10 cellular contexts compared by ENCODE assay signal in genomic region chr1:159141584-159142518, GRCh38. TPM values are rescaled to one million over a fixed set of nuclear protein-coding genes. Genes with fewer than 3 reads are reported as not detected.
DNase-seq lines count a peak whose midpoint lies in the region; ATAC-seq and TF ChIP-seq lines count a peak whose summit lies in the region.
"Had no signal": no experiment of that assay in that cellular context is flagged by ENCODE, and none has a peak within 500 bp of the region (broad histone marks: within the 10 kb centered on the region; RNA-seq: fewer than 3 reads in every experiment).

No MANE protein-coding gene starts in this region.

- H3K18ac ChIP-seq in H9 (ENCODE audit: insufficient read length, low read depth, low read length) = no peak overlapping the region

- H3K9me3 ChIP-seq in AG04450 (ENCODE audit: control insufficient read depth, insufficient read depth, low read length) (no peaks in the 10 kb centered on the region), H9 (ENCODE audit: control insufficient read depth, low read depth, low read length) (no peaks in the 10 kb centered on the region), iPS-18a (ENCODE audit: control insufficient read depth, low read depth, low read length) (no peaks in the 10 kb centered on the region)

- no peaks in the 10 kb centered on the region for H4K20me1 ChIP-seq in H9 (ENCODE audit: control insufficient read depth, insufficient read depth, insufficient read length)

- H3K4me1 Mint-ChIP-seq in H9 = peaks cover 6 to 8% of the 10 kb centered on the region in 2 experiments; a peak in 3 of 4 replicates
- peaks cover 5% of the 10 kb centered on the region for H3K4me1 Mint-ChIP-seq in WTC11

- H3K23ac ChIP-seq in H9 (ENCODE audit: insufficient read length, low read depth, low read length) = no peak overlapping the region

- no peaks in the 10 kb centered on the region; a peak in 1 of 7 replicates for H3K36me3 Mint-ChIP-seq in H9 (ENCODE audit: insufficient read depth in 1 of 3, low read depth in 3 of 3)
- no peaks in the 10 kb centered on the region for H3K36me3 Mint-ChIP-seq in WTC11

- H3K4ac ChIP-seq in H9 (ENCODE audit: low read depth, low read length) = no peak overlapping the region

- no peak overlapping the region for H2BK5ac ChIP-seq in H9 (ENCODE audit: insufficient read length, low read length)

- DNase-seq in AG04450 (ENCODE audit: low read depth, low spot score) (no peak), H9 (peak; percentile 40), WTC11 (ENCODE audit: low spot score) (peak; percentile 34)
- DNase-seq: activated naive CD4-positive, alpha-beta T cell treated with Interleukin-2 at 50 U/mL for 16 hours had no signal

- H3K27ac ChIP-seq in AG04450 (ENCODE audit: low read depth, low read length) (no peak overlapping the region), H9 (ENCODE audit: insufficient read length, low read depth, low read length) (no peak overlapping the region), iPS-18a (ENCODE audit: low read length) (no peak overlapping the region)

- no peak overlapping the region for H3K14ac ChIP-seq in H9 (ENCODE audit: insufficient read depth, low read length)

- no peak overlapping the region for H4K91ac ChIP-seq in H9 (ENCODE audit: insufficient read length, low read depth, low read length)

- CTCF ChIA-PET in AG04450 (lab: Charles Lee) = interaction anchor here (0.7 to 4.0 kb wide), 3 partner anchors 9 to 73 kb away, joined by 4 to 17 read pairs (median 13); no protein-coding TSS in a partner anchor
- CTCF ChIA-PET in WTC11 (lab: Charles Lee) = interaction anchor here (1.3 to 4.1 kb wide), 6 partner anchors 9 to 72 kb away, joined by 5 to 34 read pairs (median 8); no protein-coding TSS in a partner anchor

- no peak overlapping the region for H3K56ac ChIP-seq in H9 (ENCODE audit: insufficient read length, low read depth, low read length)

- POLR2A ChIA-PET in AG04450 (lab: Yijun Ruan, JAX) = no interaction called here
- POLR2A ChIA-PET in WTC11 (lab: Charles Lee) = interaction anchor here (0.5 to 0.7 kb wide), 2 partner anchors 12 to 29 kb away, joined by 3 read pairs; partner anchors contain the start of gene CADM3

- H3K4me1 ChIP-seq in H9 (ENCODE audit: insufficient read depth, low read length) (no peaks in the 10 kb centered on the region; the same call in 1 of the 2 replicates), iPS-18a (ENCODE audit: control insufficient read depth, low read depth, low read length) (peaks cover 6% of the 10 kb centered on the region)

- no peak overlapping the region for H2AFZ ChIP-seq in H9 (ENCODE audit: low read length)

- H3K79me2 ChIP-seq in H9 (ENCODE audit: insufficient read depth, low read length) = no peaks in the 10 kb centered on the region

- no peak overlapping the region for H3K9ac ChIP-seq in H9 (ENCODE audit: extremely low read depth, insufficient read length, low read length)
- H3K9ac ChIP-seq in iPS-18a (ENCODE audit: low read length) = no peak overlapping the region

- WGBS in H9 (ENCODE audit: extremely low coverage, insufficient read length, low lambda C conversion rate) = 100% methylated on average over 1 of the region's 19 CpGs

- H3T11ph ChIP-seq in H9 (ENCODE audit: low read length) = no peak overlapping the region

- no peak overlapping the region for H3K4me2 ChIP-seq in H9 (ENCODE audit: insufficient read depth, insufficient read length, low read length)

- H2BK20ac ChIP-seq in H9 (ENCODE audit: low read depth, low read length, poor library complexity, severe bottlenecking) = no peak overlapping the region

- H3K27me3 ChIP-seq in AG04450 (ENCODE audit: control insufficient read depth, insufficient read depth, low read length) = peaks cover 9% of the 10 kb centered on the region
- no peaks in the 10 kb centered on the region for H3K27me3 ChIP-seq in H9 (ENCODE audit: insufficient read depth, low read length)
- H3K27me3 ChIP-seq in iPS-18a (ENCODE audit: control insufficient read depth, insufficient read depth, low read length) = no peaks in the 10 kb centered on the region

- H3K27ac Mint-ChIP-seq in H9 = no peak overlapping the region
- no peak overlapping the region for H3K27ac Mint-ChIP-seq in WTC11

- H2AK5ac ChIP-seq in H9 (ENCODE audit: insufficient read length, low read length) = no peak overlapping the region

- H4K8ac ChIP-seq in H9 (replicated peaks; ENCODE audit: insufficient read length, low read depth, low read length) = no peak overlapping the region

- no peak overlapping the region for H4K5ac ChIP-seq in H9 (ENCODE audit: insufficient read length, low read depth, low read length)

- H2BK12ac ChIP-seq in H9 (ENCODE audit: insufficient read length, low read depth, low read length) = no peak overlapping the region

- no peaks in the 10 kb centered on the region for H3K36me3 ChIP-seq in iPS-18a (ENCODE audit: control insufficient read depth, low read depth, low read length)

- H3K9me3 Mint-ChIP-seq in H9 (no peaks in the 10 kb centered on the region), WTC11 (no peaks in the 10 kb centered on the region)

- H2BK120ac ChIP-seq in H9 (ENCODE audit: low read depth, low read length, poor library complexity, severe bottlenecking) = no peak overlapping the region

- H3K4me3 Mint-ChIP-seq in H9 (no peak overlapping the region), WTC11 (no peak overlapping the region)

- peak overlapping the region; percentile 34 for H3K4me3 ChIP-seq in AG04450 (ENCODE audit: low read depth, low read length)
- peak overlapping the region; percentile 49 for H3K4me3 ChIP-seq in iPS-18a (ENCODE audit: low read length)
- H3K4me3 ChIP-seq: lung had no signal

- H3K27me3 Mint-ChIP-seq in H9 (ENCODE audit: low read depth) = no peaks in the 10 kb centered on the region
- no peaks in the 10 kb centered on the region; the same call in 1 of the 2 replicates for H3K27me3 Mint-ChIP-seq in WTC11 (ENCODE audit: low read depth)

- H3K79me1 ChIP-seq in H9 (ENCODE audit: insufficient read depth, low read depth, low read length, poor library complexity, severe bottlenecking) = no peaks in the 10 kb centered on the region

- no peak overlapping the region for H2BK15ac ChIP-seq in H9 (ENCODE audit: low read depth, low read length)

- no peaks in the 10 kb centered on the region for H3K23me2 ChIP-seq in H9 (ENCODE audit: insufficient read length, low read depth, low read length, poor library complexity, severe bottlenecking)

- TF ChIP-seq CTCF in AG04450 (IDR thresholded peaks at IDR 0.05; ENCODE audit: low read depth, low read length) = no peak
- no peak for TF ChIP-seq CTCF in H9 (conservative IDR thresholded peaks at IDR 0.05)
- TF ChIP-seq CTCF in WTC11 (IDR thresholded peaks at IDR 0.05) = no peak

- ATAC-seq in WTC11 = peak; percentile 90
- no peak for ATAC-seq in GM18517 (IDR thresholded peaks at IDR 0.05; ENCODE audit: unreplicated experiment)
- no peak for ATAC-seq in HG02852 (IDR thresholded peaks at IDR 0.05; ENCODE audit: unreplicated experiment)
- no peak for ATAC-seq in HG03457 (IDR thresholded peaks at IDR 0.05; ENCODE audit: unreplicated experiment)
- ATAC-seq in GM19035 (IDR thresholded peaks at IDR 0.05; ENCODE audit: unreplicated experiment) = no peak

TF ChIP-seq in WTC11, 78 proteins besides CTCF, POLR2A, EP300 and RAD21 (continues in another document):
- TF ChIP-seq TEAD4 (CRISPR knock-in tag; IDR thresholded peaks at IDR 0.05) (no peak), ZNF532 (CRISPR knock-in tag; IDR thresholded peaks at IDR 0.05; ENCODE audit: borderline replicate concordance) (no peak)

RNA-seq across cellular contexts. Expression of gene CADM3, which starts 29.6 kb away (rescaled TPM):
- 0.01 TPM in 1 of 2 replicates, not detected in the other for polyA plus RNA-seq in AG04450 (2011; rRNA removed)
- polyA minus RNA-seq in AG04450 (2011; rRNA and poly(A)+ RNA removed) = not detected in 2 replicates
- total RNA-seq in H9 (2021) (5.6 and 5.7 TPM in 2 replicates), WTC11 (2021) (5.1 to 5.5 TPM (median 5.3 TPM) in 3 replicates)
